Comparison of ENCODE assay signal across 8 cellular contexts in the genomic region with DNA sequence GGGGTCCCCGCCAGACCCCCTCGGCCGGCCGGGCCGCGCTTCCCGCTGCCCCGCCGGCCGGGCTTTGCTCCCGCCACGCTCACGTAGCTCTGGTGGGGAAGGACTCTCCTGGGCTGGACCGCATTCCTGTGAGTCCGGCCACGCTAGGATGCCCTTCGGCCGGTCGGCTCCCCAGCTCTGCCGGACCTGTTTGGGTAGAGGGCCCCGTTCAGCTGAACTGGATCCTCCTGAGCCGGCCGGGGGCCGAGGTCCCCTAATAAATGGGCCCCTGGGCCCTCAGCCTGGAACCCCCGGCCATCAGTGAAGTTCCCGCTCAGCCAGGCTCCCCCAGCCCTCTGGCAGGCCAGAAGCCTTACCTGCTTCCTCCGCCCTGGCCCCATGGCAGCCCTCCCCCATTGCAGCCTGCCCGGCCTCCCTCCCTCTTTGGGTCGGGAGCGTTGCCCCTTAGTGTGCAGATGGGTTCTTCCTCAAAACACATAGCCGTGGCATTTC. TPM values are rescaled to one million over a fixed set of nuclear protein-coding genes. Genes with fewer than 3 reads are reported as not detected.
DNase-seq lines count a peak whose midpoint lies in the region; ATAC-seq and TF ChIP-seq lines count a peak whose summit lies in the region.

No MANE protein-coding gene starts in this region.

- under 1% methylated on average over 31 of the region's 31 CpGs for WGBS in HUES64

- H3K4me3 ChIP-seq in BLaER1 (peak overlapping the region; percentile 97), HUES64 (ENCODE audit: low read length) (peak overlapping the region; percentile 94), fibroblast of villous mesenchyme (ENCODE audit: low read depth, low read length) (peak overlapping the region; percentile 79)

- TF ChIP-seq CTCF in fibroblast of villous mesenchyme (IDR thresholded peaks at IDR 0.05; ENCODE audit: insufficient read depth, low read depth, low read length) = no peak
- TF ChIP-seq CTCF in omental fat pad (IDR thresholded peaks at IDR 0.05) = no peak

- H3K27ac ChIP-seq in BLaER1 = peak overlapping the region; percentile 91
- H3K27ac ChIP-seq in HUES64 (ENCODE audit: low read depth, low read length) = peak overlapping the region; percentile 66

- peaks cover 64% of the 10 kb centered on the region for H3K4me1 ChIP-seq in BLaER1
- H3K4me1 ChIP-seq in HUES64 (ENCODE audit: insufficient read depth, low read length) = peaks cover 14% of the 10 kb centered on the region; the same call in 1 of the 2 replicates

- H3K36me3 ChIP-seq in BLaER1 = peaks cover 25% of the 10 kb centered on the region
- peaks cover 29% of the 10 kb centered on the region for H3K36me3 ChIP-seq in HUES64 (ENCODE audit: insufficient read depth, low read length)

- H3K9ac ChIP-seq in BLaER1 (peak overlapping the region; percentile 94), HUES64 (ENCODE audit: low read depth, low read length) (peak overlapping the region; percentile 93)

- H4K20me1 ChIP-seq in BLaER1 = peaks cover 40% of the 10 kb centered on the region

- H3K4me2 ChIP-seq in BLaER1 = peak overlapping the region; percentile 92

- H3K27me3 ChIP-seq in BLaER1 (no peaks in the 10 kb centered on the region), HUES64 (ENCODE audit: insufficient read depth, low read length) (no peaks in the 10 kb centered on the region)

- no peaks in the 10 kb centered on the region for H3K9me3 ChIP-seq in BLaER1
- H3K9me3 ChIP-seq in HUES64 (ENCODE audit: insufficient read depth, low read depth, low read length) = no peaks in the 10 kb centered on the region

- peak; percentile 62 for DNase-seq in activated CD8-positive, alpha-beta memory T cell treated with anti-CD3 and anti-CD28 coated beads, Interleukin-2, amount 50 U/mL, for 48 hours
- DNase-seq in fibroblast of villous mesenchyme (ENCODE audit: low read depth) (no peak), omental fat pad (ENCODE audit: low spot score) (no peak), GOT3 (lab: John Stamatoyannopoulos, UW) (no peak), NCI-H226 (no peak)

- ATAC-seq in GM19395 (IDR thresholded peaks at IDR 0.05; ENCODE audit: unreplicated experiment) (peak; percentile 35), omental fat pad (ENCODE audit: low FRiP score) (peak; percentile 59)

RNA-seq across cellular contexts. Expression of gene UNC119B, which starts 0.6 kb away (rescaled TPM):
- polyA plus RNA-seq in HUES64 (2013, experiment 1 of 2) = 44.0 TPM
- 42.0 TPM for polyA plus RNA-seq in HUES64 (2013, experiment 2 of 2)
- total RNA-seq in fibroblast of villous mesenchyme (18.7 and 25.0 TPM in 2 replicates), omental fat pad (10 to 100 TPM; 19.6 to 38.1 (median 21.8) TPM)

RNA-seq across cellular contexts. Expression of gene ACADS, which starts 14.8 kb away (rescaled TPM):
- 4.2 TPM for polyA plus RNA-seq in HUES64 (2013, experiment 1 of 2)
- 4.0 TPM for polyA plus RNA-seq in HUES64 (2013, experiment 2 of 2)
- total RNA-seq in fibroblast of villous mesenchyme (6.9 and 9.7 TPM in 2 replicates), omental fat pad (100 to 1,000 TPM in 2 of 4 donors, 10 to 100 TPM in 2; 57.4 to 147 (median 97.9) TPM)

RNA-seq across cellular contexts. Expression of gene MLEC, which starts 23.9 kb away (rescaled TPM):
- 95.6 TPM for polyA plus RNA-seq in HUES64 (2013, experiment 1 of 2)
- polyA plus RNA-seq in HUES64 (2013, experiment 2 of 2) = 95.2 TPM
- total RNA-seq in fibroblast of villous mesenchyme (126 and 224 TPM in 2 replicates), omental fat pad (100 to 1,000 TPM in 1 of 4 donors, 10 to 100 TPM in 3; 84.8 to 121 (median 91.7) TPM)
